Comparison of ENCODE assay signal across 30 cellular contexts in genomic region chr10:34858003-34858402, GRCh38.
"Had no signal": no experiment of that assay in that cellular context is flagged by ENCODE, and none has a peak within 500 bp of the region (broad histone marks: within the 10 kb centered on the region; RNA-seq: fewer than 3 reads in every experiment).

No MANE protein-coding gene starts in this region.

- H3K4me1 ChIP-seq: parathyroid adenoma, right atrium auricular region had no signal

- H3K4me3 Mint-ChIP-seq: immature natural killer cell; naive thymus-derived CD8-positive, alpha-beta T cell; nephron; neural crest cell; stimulated activated naive B cell treated with anti-CD40 and anti-IgM and Interleukin-4, amounts not matched to agents 10 μg/mL and 1 μg/mL and 100 μg/mL, for 72 hours; type B pancreatic cell had no signal

- H2AFZ ChIP-seq: parathyroid adenoma had no signal

- H3K9ac ChIP-seq: parathyroid adenoma had no signal

- H3K9me3 ChIP-seq: lower lobe of right lung, neutrophil, right atrium auricular region, stomach, testis, thyroid gland, uterus had no signal

- H3K4me3 ChIP-seq: lower lobe of right lung, right atrium auricular region, skin epidermis, stomach, testis, thyroid gland, uterus had no signal

- H3K36me3 ChIP-seq: lower lobe of right lung, neutrophil, right atrium auricular region, stomach, thyroid gland, uterus had no signal

- H3K36me3 Mint-ChIP-seq: immature natural killer cell; naive thymus-derived CD8-positive, alpha-beta T cell; stimulated activated naive B cell treated with anti-CD40 and anti-IgM and Interleukin-4, amounts not matched to agents 10 μg/mL and 1 μg/mL and 100 μg/mL, for 72 hours; type B pancreatic cell had no signal

- DNase-seq: hypothalamus; immature natural killer cell; kidney glomerular epithelial cell; left cardiac atrium; left ventricle myocardium superior; lower lobe of right lung; mammary epithelial cell; mesenchymal stem cell; naive thymus-derived CD8-positive, alpha-beta T cell; occipital lobe; stimulated activated CD4-positive, alpha-beta T cell treated with anti-CD3 and anti-CD28 coated beads, Interleukin-12 subunit alpha, Interleukin-12 subunit beta, amount 100 ng/mL, for 4 hours; stimulated activated CD4-positive, alpha-beta T cell treated with anti-CD3 and anti-CD28 coated beads, Interleukin-15, amount 100 ng/mL, for 24 hours; stimulated activated CD4-positive, alpha-beta T cell treated with anti-CD3 and anti-CD28 coated beads, Interleukin-2, amount 100 ng/mL, for 24 hours; stimulated activated CD4-positive, alpha-beta T cell treated with anti-CD3 and anti-CD28 coated beads, Interleukin-4, amount 100 ng/mL, for 1 hour; stimulated activated naive B cell treated with anti-CD40 and anti-IgM and Interleukin-4, amounts not matched to agents 10 μg/mL and 1 μg/mL and 100 μg/mL, for 72 hours; stimulated activated naive CD8-positive, alpha-beta T cell treated with anti-CD3 and anti-CD28 coated beads, Interleukin-15, Interleukin-2, amounts not matched to agents 100 U/mL and 50 U/mL, for 24 hours; stomach; testis; thyroid gland; uterus had no signal

- ATAC-seq: left cardiac atrium; left lobe of liver; left ventricle myocardium superior; lower lobe of right lung; naive thymus-derived CD8-positive, alpha-beta T cell; sciatic nerve; stimulated activated naive B cell treated with anti-CD40 and anti-IgM and Interleukin-4, amounts not matched to agents 10 μg/mL and 1 μg/mL and 100 μg/mL, for 72 hours; stimulated activated naive CD8-positive, alpha-beta T cell treated with anti-CD3 and anti-CD28 coated beads, Interleukin-15, Interleukin-2, amounts not matched to agents 100 U/mL and 50 U/mL, for 24 hours had no signal

- H3K27ac Mint-ChIP-seq: immature natural killer cell; naive thymus-derived CD8-positive, alpha-beta T cell; nephron; progenitor cell of endocrine pancreas; stimulated activated naive B cell treated with anti-CD40 and anti-IgM and Interleukin-4, amounts not matched to agents 10 μg/mL and 1 μg/mL and 100 μg/mL, for 72 hours; type B pancreatic cell had no signal

- H3K4me1 Mint-ChIP-seq: immature natural killer cell; naive thymus-derived CD8-positive, alpha-beta T cell; stimulated activated naive B cell treated with anti-CD40 and anti-IgM and Interleukin-4, amounts not matched to agents 10 μg/mL and 1 μg/mL and 100 μg/mL, for 72 hours had no signal

- H3K27me3 ChIP-seq: neutrophil, right atrium auricular region, stomach, testis, thyroid gland, uterus had no signal

- H3K79me2 ChIP-seq: parathyroid adenoma had no signal

- H3K9me3 Mint-ChIP-seq: naive thymus-derived CD8-positive, alpha-beta T cell; nephron; neural crest cell; stimulated activated naive B cell treated with anti-CD40 and anti-IgM and Interleukin-4, amounts not matched to agents 10 μg/mL and 1 μg/mL and 100 μg/mL, for 72 hours; type B pancreatic cell had no signal

- H3K27ac ChIP-seq: lower lobe of right lung, neutrophil, parathyroid adenoma, right atrium auricular region, skin epidermis, stomach, testis, thyroid gland, uterus had no signal
